13 cellular contexts compared by ENCODE assay signal in genomic region chr4:25879991-25880641, GRCh38. TPM values are rescaled to one million over a fixed set of nuclear protein-coding genes. Genes with fewer than 3 reads are reported as not detected.
DNase-seq lines count a peak whose midpoint lies in the region; ATAC-seq and TF ChIP-seq lines count a peak whose summit lies in the region.
"Had no signal": no experiment of that assay in that cellular context is flagged by ENCODE, and none has a peak within 500 bp of the region (broad histone marks: within the 10 kb centered on the region; RNA-seq: fewer than 3 reads in every experiment).

No MANE protein-coding gene starts in this region.

- no peak overlapping the region for H3K4me3 ChIP-seq in choroid plexus epithelial cell (ENCODE audit: low read depth, low read length)
- H3K4me3 ChIP-seq: MG63, right lobe of liver had no signal

- H3K9me3 ChIP-seq in T-helper 17 cell (ENCODE audit: control insufficient read depth, low read length, poor library complexity, severe bottlenecking): no peaks in the 10 kb centered on the region
- H3K9me3 ChIP-seq: MG63, right lobe of liver had no signal

- H3K27ac Mint-ChIP-seq in T-helper 17 cell: no peak overlapping the region
- H3K27ac Mint-ChIP-seq: CD8-positive, alpha-beta T cell had no signal

- H3K36me3 Mint-ChIP-seq in T-helper 17 cell (ENCODE audit: low read depth): no peaks in the 10 kb centered on the region
- H3K36me3 Mint-ChIP-seq: CD8-positive, alpha-beta T cell had no signal

- DNase-seq in choroid plexus epithelial cell (ENCODE audit: low read depth): peak; percentile 63
- DNase-seq in dermis blood vessel endothelial cell: no peak
- no peak for DNase-seq in GM19240 (ENCODE audit: insufficient read length, low spot score)
- DNase-seq in AG08395 (ENCODE audit: low spot score): no peak
- no peak for DNase-seq in T-helper 17 cell
- DNase-seq: CD8-positive, alpha-beta T cell; effector CD8-positive, alpha-beta T cell; MG63; right lobe of liver; stimulated activated naive CD8-positive, alpha-beta T cell treated with anti-CD3 and anti-CD28 coated beads, Interleukin-15, Interleukin-2, amounts not matched to agents 100 U/mL and 50 U/mL, for 24 hours had no signal

- H3K4me3 Mint-ChIP-seq in T-helper 17 cell: no peak overlapping the region
- H3K4me3 Mint-ChIP-seq: CD8-positive, alpha-beta T cell had no signal

- H3K4me1 Mint-ChIP-seq in T-helper 17 cell: no peaks in the 10 kb centered on the region

- no peak for TF ChIP-seq CTCF in choroid plexus epithelial cell (conservative IDR thresholded peaks at IDR 0.05; ENCODE audit: low read depth, low read length)

- H3K27me3 Mint-ChIP-seq in T-helper 17 cell: peaks cover 6% of the 10 kb centered on the region

- ATAC-seq in GM18498 (IDR thresholded peaks at IDR 0.05; ENCODE audit: unreplicated experiment) (peak; percentile 53), GM21528 (IDR thresholded peaks at IDR 0.05; ENCODE audit: low FRiP score, unreplicated experiment) (peak; percentile 50), HG03442 (IDR thresholded peaks at IDR 0.05; ENCODE audit: unreplicated experiment) (peak; percentile 35), T-helper 17 cell (no peak)
- ATAC-seq: CD8-positive, alpha-beta T cell; stimulated activated naive CD8-positive, alpha-beta T cell treated with anti-CD3 and anti-CD28 coated beads, Interleukin-15, Interleukin-2, amounts not matched to agents 100 U/mL and 50 U/mL, for 24 hours had no signal

RNA-seq across cellular contexts. Expression of gene SEL1L3, which starts 17.3 kb away (rescaled TPM):
- 74.2 and 91.2 TPM in 2 replicates for total RNA-seq in dermis blood vessel endothelial cell
- 10 to 100 TPM; 56.5 to 59.0 TPM for total RNA-seq in T-helper 17 cell

RNA-seq across cellular contexts. Expression of gene SMIM20, which starts 33.9 kb away (rescaled TPM):
- total RNA-seq in dermis blood vessel endothelial cell (14.0 and 14.5 TPM in 2 replicates), T-helper 17 cell (10 to 100 TPM; 11.0 to 12.5 TPM)
